29 cellular contexts compared by ENCODE assay signal in genomic region chr1:198400063-198400462, GRCh38.
A peak's percentile ranks its signal among the peaks of the same experiment; 100 is the strongest.
DNase-seq lines count a peak whose midpoint lies in the region; ATAC-seq and TF ChIP-seq lines count a peak whose summit lies in the region.
"Had no signal": no experiment of that assay in that cellular context is flagged by ENCODE, and none has a peak within 500 bp of the region (broad histone marks: within the 10 kb centered on the region; RNA-seq: fewer than 3 reads in every experiment).

No MANE protein-coding gene starts in this region.

- H4K20me1 ChIP-seq in osteoblast (ENCODE audit: insufficient read depth, low read length), result no peaks in the 10 kb centered on the region
- H4K20me1 ChIP-seq: BLaER1; BLaER1 treated with 17β-estradiol and CSF1 and Interleukin-3, amounts not matched to agents 10 nM and 100 nM had no signal

- H3K4me2 ChIP-seq in osteoblast (ENCODE audit: insufficient read depth, low read length), result no peak overlapping the region
- H3K4me2 ChIP-seq: A549; BLaER1; BLaER1 treated with 17β-estradiol and CSF1 and Interleukin-3, amounts not matched to agents 10 nM and 100 nM had no signal

- no peaks in the 10 kb centered on the region for H3K36me3 ChIP-seq in osteoblast (ENCODE audit: insufficient read depth, low read length)
- H3K36me3 ChIP-seq: BE2C; BLaER1; BLaER1 treated with 17β-estradiol and CSF1 and Interleukin-3, amounts not matched to agents 10 nM and 100 nM had no signal

- 29% methylated on average over 4 of the region's 4 CpGs for WGBS in right cardiac atrium

- no peak for DNase-seq in right cardiac atrium
- no peak for DNase-seq in left cardiac atrium
- DNase-seq in osteoblast (ENCODE audit: insufficient read length, low spot score, missing footprints), result no peak
- no peak for DNase-seq in NCI-H2171 (lab: John Stamatoyannopoulos, UW)
- DNase-seq: 8988T; ACHN; AML-193; BE2C; C1 segment of cervical spinal cord; Caco-2; Calu3; CD4-positive, alpha-beta memory T cell; CD4-positive, alpha-beta T cell; CD4-positive, CD25-positive, alpha-beta regulatory T cell; CD8-positive, alpha-beta memory T cell; CD8-positive, alpha-beta T cell; COR-L47; DMS 273 treated with DMSO at 0.1 percent for 48 hours; DMS153; DMS53; DMS79; DMS79 treated with DMSO at 0.1 percent for 48 hours; DND-41; EL had no signal

- H3K27ac ChIP-seq in right cardiac atrium (ENCODE audit: low read length) (no peak overlapping the region), osteoblast (ENCODE audit: low read depth, low read length) (no peak overlapping the region)
- H3K27ac ChIP-seq: 22Rv1; A549; BLaER1; BLaER1 treated with 17β-estradiol and CSF1 and Interleukin-3, amounts not matched to agents 10 nM and 100 nM; C4-2B had no signal

- H3K9me3 ChIP-seq in right cardiac atrium (ENCODE audit: control insufficient read depth, low read length), result no peaks in the 10 kb centered on the region
- no peaks in the 10 kb centered on the region for H3K9me3 ChIP-seq in osteoblast (ENCODE audit: low read depth, low read length)
- H3K9me3 ChIP-seq: A549, BE2C had no signal

- no peak for TF ChIP-seq CTCF in osteoblast (IDR thresholded peaks at IDR 0.05; ENCODE audit: extremely low read depth, low read depth, low read length)

- H3K27me3 ChIP-seq in right cardiac atrium (ENCODE audit: control insufficient read depth, insufficient read depth), result no peaks in the 10 kb centered on the region
- no peaks in the 10 kb centered on the region for H3K27me3 ChIP-seq in osteoblast (ENCODE audit: insufficient read depth, low read length)
- H3K27me3 ChIP-seq: BE2C; BLaER1; BLaER1 treated with 17β-estradiol and CSF1 and Interleukin-3, amounts not matched to agents 10 nM and 100 nM had no signal

- no peaks in the 10 kb centered on the region for H3K4me1 ChIP-seq in right cardiac atrium (ENCODE audit: control insufficient read depth, insufficient read depth, low read length)
- no peaks in the 10 kb centered on the region for H3K4me1 ChIP-seq in osteoblast (ENCODE audit: insufficient read depth, low read length)
- H3K4me1 ChIP-seq: A549; BE2C; BLaER1; BLaER1 treated with 17β-estradiol and CSF1 and Interleukin-3, amounts not matched to agents 10 nM and 100 nM; Caco-2 had no signal

- peak; percentile 78 to 92 for ATAC-seq in right cardiac atrium
- no peak for ATAC-seq in left cardiac atrium
- ATAC-seq: A549; CD8-positive, alpha-beta T cell had no signal

- no peaks in the 10 kb centered on the region for H3K79me2 ChIP-seq in osteoblast (ENCODE audit: insufficient read depth, low read length)

- peak overlapping the region; percentile 4 for H2AFZ ChIP-seq in osteoblast (ENCODE audit: low read length)

- H3K4me3 ChIP-seq in right cardiac atrium (ENCODE audit: low read length) (no peak overlapping the region), osteoblast (ENCODE audit: insufficient read depth, low read length) (no peak overlapping the region)
- H3K4me3 ChIP-seq: A549; BLaER1; BLaER1 treated with 17β-estradiol and CSF1 and Interleukin-3, amounts not matched to agents 10 nM and 100 nM had no signal

- intact Hi-C loops in right cardiac atrium (cut with DNase I), result no loop called here
- intact Hi-C loops in left cardiac atrium (cut with DNase I), result no loop called here

Comparison
In these comparisons a context has a peak if more than half of its experiments do, and no peak if none do; other contexts are left out.
1. ATAC-seq: peak in right cardiac atrium (2 of 2); none in left cardiac atrium (0 of 2).